12 cellular contexts compared by ENCODE assay signal in genomic region chr4:74653331-74654229, GRCh38.
"Had no signal": no experiment of that assay in that cellular context is flagged by ENCODE, and none has a peak within 500 bp of the region (broad histone marks: within the 10 kb centered on the region; RNA-seq: fewer than 3 reads in every experiment).

No MANE protein-coding gene starts in this region.

- H3K36me3 ChIP-seq: left lung had no signal

- H3K4me3 ChIP-seq: left lung had no signal

- H3K27me3 ChIP-seq: left lung had no signal

- DNase-seq: activated CD4-positive, alpha-beta T cell treated with anti-CD3 and anti-CD28 coated beads for 4 hours; activated CD8-positive, alpha-beta T cell treated with anti-CD3 and anti-CD28 coated beads for 36 hours; activated effector memory CD4-positive, alpha-beta T cell treated with Interleukin-2 at 50 U/mL for 16 hours; activated T-cell treated with anti-CD3 and anti-CD28 coated beads, Interleukin-2, amount 50 U/mL, for 4 hours; islet precursor cell; left lung; naive thymus-derived CD4-positive, alpha-beta T cell; retina; stimulated activated CD4-positive, alpha-beta T cell treated with anti-CD3 and anti-CD28 coated beads, Interleukin-2, amount 100 ng/mL, for 48 hours had no signal

- ATAC-seq: activated CD8-positive, alpha-beta T cell treated with anti-CD3 and anti-CD28 coated beads for 36 hours; activated naive CD4-positive, alpha-beta T cell treated with anti-CD3 and anti-CD28 coated beads, Interleukin-2, amount 50 U/mL, for 72 hours; activated T-cell treated with anti-CD3 and anti-CD28 coated beads, Interleukin-2, amount 50 U/mL, for 4 hours; left lung; stimulated activated memory B cell treated with anti-CD40 and anti-IgM and Interleukin-4, amounts not matched to agents 10 μg/mL and 1 μg/mL and 100 μg/mL, for 72 hours; WTC11 had no signal

- H3K4me1 Mint-ChIP-seq: naive thymus-derived CD4-positive, alpha-beta T cell; stimulated activated memory B cell treated with anti-CD40 and anti-IgM and Interleukin-4, amounts not matched to agents 10 μg/mL and 1 μg/mL and 100 μg/mL, for 72 hours had no signal

- H3K9me3 Mint-ChIP-seq: activated CD8-positive, alpha-beta T cell treated with anti-CD3 and anti-CD28 coated beads for 36 hours; activated naive CD4-positive, alpha-beta T cell treated with anti-CD3 and anti-CD28 coated beads, Interleukin-2, amount 50 U/mL, for 72 hours; activated T-cell treated with anti-CD3 and anti-CD28 coated beads, Interleukin-2, amount 50 U/mL, for 4 hours; naive thymus-derived CD4-positive, alpha-beta T cell; stimulated activated memory B cell treated with anti-CD40 and anti-IgM and Interleukin-4, amounts not matched to agents 10 μg/mL and 1 μg/mL and 100 μg/mL, for 72 hours; WTC11 had no signal

- H3K27ac ChIP-seq: left lung had no signal

- H3K36me3 Mint-ChIP-seq: activated naive CD4-positive, alpha-beta T cell treated with anti-CD3 and anti-CD28 coated beads, Interleukin-2, amount 50 U/mL, for 72 hours; stimulated activated memory B cell treated with anti-CD40 and anti-IgM and Interleukin-4, amounts not matched to agents 10 μg/mL and 1 μg/mL and 100 μg/mL, for 72 hours; WTC11 had no signal

- H3K4me3 Mint-ChIP-seq: activated CD8-positive, alpha-beta T cell treated with anti-CD3 and anti-CD28 coated beads for 36 hours; activated T-cell treated with anti-CD3 and anti-CD28 coated beads, Interleukin-2, amount 50 U/mL, for 4 hours; naive thymus-derived CD4-positive, alpha-beta T cell; stimulated activated memory B cell treated with anti-CD40 and anti-IgM and Interleukin-4, amounts not matched to agents 10 μg/mL and 1 μg/mL and 100 μg/mL, for 72 hours; WTC11 had no signal

- H3K27ac Mint-ChIP-seq: activated CD8-positive, alpha-beta T cell treated with anti-CD3 and anti-CD28 coated beads for 36 hours; activated naive CD4-positive, alpha-beta T cell treated with anti-CD3 and anti-CD28 coated beads, Interleukin-2, amount 50 U/mL, for 72 hours; naive thymus-derived CD4-positive, alpha-beta T cell; stimulated activated memory B cell treated with anti-CD40 and anti-IgM and Interleukin-4, amounts not matched to agents 10 μg/mL and 1 μg/mL and 100 μg/mL, for 72 hours; WTC11 had no signal

- H3K27me3 Mint-ChIP-seq: stimulated activated memory B cell treated with anti-CD40 and anti-IgM and Interleukin-4, amounts not matched to agents 10 μg/mL and 1 μg/mL and 100 μg/mL, for 72 hours had no signal

- H3K9me3 ChIP-seq: left lung had no signal
